Comparison of ENCODE assay signal across 27 cellular contexts in genomic region chr4:6565691-6566431, GRCh38.
"Had no signal": no experiment of that assay in that cellular context is flagged by ENCODE, and none has a peak within 500 bp of the region (broad histone marks: within the 10 kb centered on the region; RNA-seq: fewer than 3 reads in every experiment).

No MANE protein-coding gene starts in this region.

- H3K9me3 Mint-ChIP-seq: activated naive CD8-positive, alpha-beta T cell treated with anti-CD3 and anti-CD28 coated beads, Interleukin-2, amount 10 ng/mL, durations not matched to agents 7 days and 5 days; activated T-cell treated with anti-CD3 and anti-CD28 coated beads, Interleukin-2, amount 50 U/mL, for 24 hours; activated T-helper 17 cell treated with anti-CD3 and anti-CD28 coated beads, Interleukin-2, amount 50 U/mL, for 72 hours; dendritic cell treated with granulocyte-macrophage colony-stimulating factor and Interleukin-4, amounts not matched to agents 40 ng/mL and 50 ng/mL, for 4 days; memory B cell; T-cell; T-helper 2 cell treated with Interferon-gamma antibody and Interleukin-4, amounts not matched to agents 5 μg/mL and 100 μg/mL, for 36 hours had no signal

- H3K27ac Mint-ChIP-seq: activated naive CD8-positive, alpha-beta T cell treated with anti-CD3 and anti-CD28 coated beads, Interleukin-2, amount 10 ng/mL, durations not matched to agents 7 days and 5 days; activated T-cell treated with anti-CD3 and anti-CD28 coated beads, Interleukin-2, amount 50 U/mL, for 24 hours; activated T-helper 17 cell treated with anti-CD3 and anti-CD28 coated beads, Interleukin-2, amount 50 U/mL, for 72 hours; dendritic cell treated with granulocyte-macrophage colony-stimulating factor and Interleukin-4, amounts not matched to agents 40 ng/mL and 50 ng/mL, for 4 days; memory B cell; T-cell; T-helper 2 cell treated with Interferon-gamma antibody and Interleukin-4, amounts not matched to agents 5 μg/mL and 100 μg/mL, for 36 hours had no signal

- H3K9me3 ChIP-seq: mucosa of descending colon, spleen, thoracic aorta, upper lobe of right lung had no signal

- DNase-seq: activated CD4-positive, alpha-beta T cell treated with anti-CD3 and anti-CD28 coated beads for 1 hour; activated CD4-positive, alpha-beta T cell treated with anti-CD3 and anti-CD28 coated beads, Interleukin-2, amount 50 U/mL, for 1 hour; activated CD8-positive, alpha-beta memory T cell treated with anti-CD3 and anti-CD28 coated beads for 24 hours; activated CD8-positive, alpha-beta memory T cell treated with anti-CD3 and anti-CD28 coated beads, Interleukin-2, amount 50 U/mL, for 4 hours; activated naive CD4-positive, alpha-beta T cell; activated naive CD8-positive, alpha-beta T cell treated with anti-CD3 and anti-CD28 coated beads, Interleukin-2, amount 10 ng/mL, durations not matched to agents 7 days and 5 days; activated T-cell treated with anti-CD3 and anti-CD28 coated beads, Interleukin-2, amount 50 U/mL, for 24 hours; amniotic stem cell; effector CD4-positive, alpha-beta T cell; hippocampal formation; left cardiac atrium; mucosa of descending colon; occipital lobe; retina; spleen; stimulated activated CD4-positive, alpha-beta T cell treated with anti-CD3 and anti-CD28 coated beads, Interleukin-4, amount 100 ng/mL, for 1 hour; stimulated activated naive CD4-positive, alpha-beta T cell; T-cell; upper lobe of right lung had no signal

- ATAC-seq: activated T-helper 17 cell treated with anti-CD3 and anti-CD28 coated beads, Interleukin-2, amount 50 U/mL, for 72 hours; esophagus mucosa; left cardiac atrium; mucosa of descending colon; SK-N-SH treated with all-trans-retinoic acid at 6 μM for 48 hours; T-cell; upper lobe of right lung had no signal

- H3K4me3 Mint-ChIP-seq: activated naive CD8-positive, alpha-beta T cell treated with anti-CD3 and anti-CD28 coated beads, Interleukin-2, amount 10 ng/mL, durations not matched to agents 7 days and 5 days; activated T-cell treated with anti-CD3 and anti-CD28 coated beads, Interleukin-2, amount 50 U/mL, for 24 hours; dendritic cell treated with granulocyte-macrophage colony-stimulating factor and Interleukin-4, amounts not matched to agents 40 ng/mL and 50 ng/mL, for 4 days; memory B cell; T-helper 2 cell treated with Interferon-gamma antibody and Interleukin-4, amounts not matched to agents 5 μg/mL and 100 μg/mL, for 36 hours had no signal

- H3K36me3 ChIP-seq: cardiac muscle cell, spleen, thoracic aorta, upper lobe of right lung had no signal

- H3K4me3 ChIP-seq: cardiac muscle cell, mucosa of descending colon, spleen, thoracic aorta, upper lobe of right lung had no signal

- H3K27ac ChIP-seq: cardiac muscle cell, spleen, thoracic aorta, upper lobe of right lung had no signal

- H3K36me3 Mint-ChIP-seq: activated naive CD8-positive, alpha-beta T cell treated with anti-CD3 and anti-CD28 coated beads, Interleukin-2, amount 10 ng/mL, durations not matched to agents 7 days and 5 days; memory B cell; T-cell had no signal
